Comparison of ENCODE assay signal across 1 cellular context in genomic region chr12:53533476-53533875, GRCh38.
TF ChIP-seq lines count a peak whose summit lies in the region.

No MANE protein-coding gene starts in this region.

TF ChIP-seq in GM23338, 12 proteins besides CTCF, POLR2A, EP300 and RAD21 (continued from another document):
- TF ChIP-seq REST (IDR thresholded peaks at IDR 0.05; ENCODE audit: unreplicated experiment) (no peak), POLR2AphosphoS5 (IDR thresholded peaks at IDR 0.05; ENCODE audit: low read depth) (no peak), STAT1 (IDR thresholded peaks at IDR 0.05; ENCODE audit: unreplicated experiment) (no peak), EZH2phosphoT487 (IDR thresholded peaks at IDR 0.05; ENCODE audit: unreplicated experiment) (no peak), CREB1 (CRISPR knock-in tag; IDR thresholded peaks at IDR 0.05; ENCODE audit: low read depth) (no peak), JUNB (IDR thresholded peaks at IDR 0.05; ENCODE audit: unreplicated experiment) (no peak), ZNF331 (CRISPR knock-in tag; IDR thresholded peaks at IDR 0.05; ENCODE audit: low read depth) (no peak), NANOG (IDR thresholded peaks at IDR 0.05; ENCODE audit: borderline replicate concordance) (no peak)
- TF ChIP-seq, protein P1, sequence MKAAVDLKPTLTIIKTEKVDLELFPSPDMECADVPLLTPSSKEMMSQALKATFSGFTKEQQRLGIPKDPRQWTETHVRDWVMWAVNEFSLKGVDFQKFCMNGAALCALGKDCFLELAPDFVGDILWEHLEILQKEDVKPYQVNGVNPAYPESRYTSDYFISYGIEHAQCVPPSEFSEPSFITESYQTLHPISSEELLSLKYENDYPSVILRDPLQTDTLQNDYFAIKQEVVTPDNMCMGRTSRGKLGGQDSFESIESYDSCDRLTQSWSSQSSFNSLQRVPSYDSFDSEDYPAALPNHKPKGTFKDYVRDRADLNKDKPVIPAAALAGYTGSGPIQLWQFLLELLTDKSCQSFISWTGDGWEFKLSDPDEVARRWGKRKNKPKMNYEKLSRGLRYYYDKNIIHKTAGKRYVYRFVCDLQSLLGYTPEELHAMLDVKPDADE (IDR thresholded peaks at IDR 0.05) = no peak
